ENCODE assay signal across 10 cellular contexts in the genomic region with DNA sequence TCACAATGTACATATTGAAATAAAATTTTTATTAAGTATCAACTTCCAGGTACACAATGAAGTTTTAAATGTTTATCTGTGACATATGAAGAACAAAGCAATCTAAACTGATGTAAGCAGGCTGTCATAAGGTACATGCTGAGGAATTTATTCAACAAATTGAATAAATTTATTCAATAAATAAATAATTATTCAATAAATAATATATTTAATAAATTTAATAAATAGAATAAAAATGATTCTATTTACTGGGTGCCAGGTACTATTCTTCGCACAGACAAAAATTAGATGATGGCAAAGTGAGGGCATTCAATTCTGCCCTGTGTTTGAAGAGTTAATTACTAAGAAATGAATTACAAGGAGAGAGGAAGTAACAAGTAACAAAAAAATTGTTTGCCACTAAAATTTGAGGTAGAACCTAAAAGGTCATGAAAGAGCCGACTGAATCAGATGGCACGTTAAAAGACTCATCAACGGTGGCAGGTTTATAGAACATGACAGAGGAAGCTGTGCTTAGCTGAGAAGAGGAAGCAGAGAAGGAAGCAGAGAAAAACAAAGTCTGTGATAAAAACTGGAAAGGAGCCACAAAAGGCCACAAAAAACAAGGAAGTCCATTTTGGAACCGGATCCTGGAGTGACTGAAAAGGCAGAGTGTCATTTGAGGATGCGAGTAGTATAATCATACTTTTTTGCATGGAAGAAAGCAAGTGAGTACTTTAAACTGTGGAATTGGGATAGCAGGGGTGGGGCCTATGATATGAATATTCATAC. TPM values are rescaled to one million over a fixed set of nuclear protein-coding genes. Genes with fewer than 3 reads are reported as not detected.
DNase-seq lines count a peak whose midpoint lies in the region; ATAC-seq and TF ChIP-seq lines count a peak whose summit lies in the region.
"Had no signal": no experiment of that assay in that cellular context is flagged by ENCODE, and none has a peak within 500 bp of the region (broad histone marks: within the 10 kb centered on the region; RNA-seq: fewer than 3 reads in every experiment).

No MANE protein-coding gene starts in this region.

- peak overlapping the region; percentile 67 for H3K4me3 Mint-ChIP-seq in activated T-cell treated with anti-CD3 and anti-CD28 coated beads, Interleukin-2, amount 50 U/mL, for 4 hours
- H3K4me3 Mint-ChIP-seq in effector memory CD8-positive, alpha-beta T cell: peak overlapping the region; percentile 93 to 98
- H3K4me3 Mint-ChIP-seq in stimulated activated effector memory CD8-positive, alpha-beta T cell treated with anti-CD3 and anti-CD28 coated beads, Interleukin-12 subunit alpha, Interleukin-12 subunit beta, amount 100 ng/mL, for 72 hours: peak overlapping the region; percentile 96

- ATAC-seq in activated T-cell treated with anti-CD3 and anti-CD28 coated beads, Interleukin-2, amount 50 U/mL, for 4 hours: peak; percentile 24 to 30
- ATAC-seq in effector memory CD8-positive, alpha-beta T cell (replicated peaks): peak; percentile 23
- peak; percentile 60 for ATAC-seq in stimulated activated effector memory CD8-positive, alpha-beta T cell treated with anti-CD3 and anti-CD28 coated beads, Interleukin-12 subunit alpha, Interleukin-12 subunit beta, amount 100 ng/mL, for 72 hours
- ATAC-seq: left lung had no signal

- BruUV-seq in OCI-LY7 (replicated peaks; lab: Mats Ljungman, UMichigan): no TSS peak

- H3K36me3 Mint-ChIP-seq in activated T-cell treated with anti-CD3 and anti-CD28 coated beads, Interleukin-2, amount 50 U/mL, for 4 hours (ENCODE audit: insufficient read depth): no peaks in the 10 kb centered on the region
- H3K36me3 Mint-ChIP-seq in effector memory CD8-positive, alpha-beta T cell (ENCODE audit: insufficient read depth): peaks cover 12% of the 10 kb centered on the region
- peaks cover 19% of the 10 kb centered on the region for H3K36me3 Mint-ChIP-seq in stimulated activated effector memory CD8-positive, alpha-beta T cell treated with anti-CD3 and anti-CD28 coated beads, Interleukin-12 subunit alpha, Interleukin-12 subunit beta, amount 100 ng/mL, for 72 hours

- H3K9me3 Mint-ChIP-seq in activated T-cell treated with anti-CD3 and anti-CD28 coated beads, Interleukin-2, amount 50 U/mL, for 4 hours: no peaks in the 10 kb centered on the region
- H3K9me3 Mint-ChIP-seq in effector memory CD8-positive, alpha-beta T cell: no peaks in the 10 kb centered on the region
- H3K9me3 Mint-ChIP-seq in stimulated activated effector memory CD8-positive, alpha-beta T cell treated with anti-CD3 and anti-CD28 coated beads, Interleukin-12 subunit alpha, Interleukin-12 subunit beta, amount 100 ng/mL, for 72 hours: no peaks in the 10 kb centered on the region

- intact Hi-C loops in OCI-LY7 (cut with micrococcal nuclease; ENCODE audit: unreplicated experiment): loop anchor here (2.0 kb wide), 1 partner anchor 77 kb away; no protein-coding TSS in a partner anchor

- peak overlapping the region; percentile 41 to 100 for H3K27ac Mint-ChIP-seq in effector memory CD8-positive, alpha-beta T cell
- peak overlapping the region; percentile 99 for H3K27ac Mint-ChIP-seq in stimulated activated effector memory CD8-positive, alpha-beta T cell treated with anti-CD3 and anti-CD28 coated beads, Interleukin-12 subunit alpha, Interleukin-12 subunit beta, amount 100 ng/mL, for 72 hours

- no peaks in the 10 kb centered on the region for H3K9me2 ChIP-seq in OCI-LY7 (ENCODE audit: insufficient read depth, low read length)

- H3K4me1 Mint-ChIP-seq in activated T-cell treated with anti-CD3 and anti-CD28 coated beads, Interleukin-2, amount 50 U/mL, for 4 hours (ENCODE audit: low read depth): peaks cover 49% of the 10 kb centered on the region
- peaks cover 42 to 50% of the 10 kb centered on the region in 2 donors for H3K4me1 Mint-ChIP-seq in effector memory CD8-positive, alpha-beta T cell (ENCODE audit: low read depth in 2 of 2)
- H3K4me1 Mint-ChIP-seq in stimulated activated effector memory CD8-positive, alpha-beta T cell treated with anti-CD3 and anti-CD28 coated beads, Interleukin-12 subunit alpha, Interleukin-12 subunit beta, amount 100 ng/mL, for 72 hours: peaks cover 47% of the 10 kb centered on the region

- peak overlapping the region; percentile 39 for H3K4me3 ChIP-seq in OCI-LY7 (ENCODE audit: low read depth, low read length, poor library complexity, severe bottlenecking)
- H3K4me3 ChIP-seq: left lung had no signal

- H4K20me1 ChIP-seq in OCI-LY7 (ENCODE audit: insufficient read depth, low read length): no peaks in the 10 kb centered on the region; the same call in 1 of the 2 replicates

- H3K27me3 Mint-ChIP-seq in activated T-cell treated with anti-CD3 and anti-CD28 coated beads, Interleukin-2, amount 50 U/mL, for 4 hours (ENCODE audit: low read depth): no peaks in the 10 kb centered on the region
- no peaks in the 10 kb centered on the region for H3K27me3 Mint-ChIP-seq in effector memory CD8-positive, alpha-beta T cell

- POLR2A ChIA-PET in OCI-LY7 (lab: Charles Lee): interaction anchor here (0.5 to 0.8 kb wide), 2 partner anchors 11 to 1437 kb away, joined by 3 read pairs; no protein-coding TSS in a partner anchor

- H2AFZ ChIP-seq in OCI-LY7 (ENCODE audit: low read length): peak overlapping the region; percentile 66

- H3K9me3 ChIP-seq in OCI-LY7 (ENCODE audit: low read length): no peaks in the 10 kb centered on the region
- H3K9me3 ChIP-seq: left lung had no signal

- CTCF ChIA-PET in OCI-LY7 (lab: Charles Lee; ENCODE audit: unreplicated experiment): no interaction called here

- peak overlapping the region; percentile 44 for H3K27ac ChIP-seq in OCI-LY7 (ENCODE audit: low read depth, low read length, poor library complexity, severe bottlenecking)

- peak overlapping the region; percentile 99 for H3K4me2 ChIP-seq in OCI-LY7 (ENCODE audit: low read length)

- H3K4me1 ChIP-seq in OCI-LY7 (ENCODE audit: insufficient read depth, low read length, poor library complexity, severe bottlenecking): peaks cover 32% of the 10 kb centered on the region

- H3K79me2 ChIP-seq in OCI-LY7 (ENCODE audit: insufficient read depth, low read depth, low read length): peaks cover 25% of the 10 kb centered on the region; the same call in 1 of the 2 replicates

- peak; percentile 16 for DNase-seq in activated T-cell treated with anti-CD3 and anti-CD28 coated beads, Interleukin-2, amount 50 U/mL, for 4 hours
- DNase-seq in activated T-cell treated with anti-CD3 and anti-CD28 coated beads, Interleukin-2, amount 50 U/mL, for 1 hour: no peak
- DNase-seq in OCI-LY7 (ENCODE audit: low spot score) (peak; percentile 61), putamen (ENCODE audit: low spot score) (no peak), COR-L47 (lab: John Stamatoyannopoulos, UW) (no peak), SW480 (ENCODE audit: low spot score) (no peak)
- DNase-seq in effector memory CD8-positive, alpha-beta T cell: peak; percentile 8 to 37 (median 13)
- DNase-seq in stimulated activated effector memory CD8-positive, alpha-beta T cell treated with anti-CD3 and anti-CD28 coated beads, Interleukin-12 subunit alpha, Interleukin-12 subunit beta, amount 100 ng/mL, for 72 hours (ENCODE audit: low spot score in 2 of 2): no peak
- DNase-seq: H7, left lung had no signal

- H3K36me3 ChIP-seq in OCI-LY7 (ENCODE audit: insufficient read depth, low read length): no peaks in the 10 kb centered on the region
- H3K36me3 ChIP-seq: left lung had no signal

- TF ChIP-seq CTCF in OCI-LY7 (conservative IDR thresholded peaks at IDR 0.05; ENCODE audit: low read length): no peak

RNA-seq across cellular contexts. Expression of gene USP24, which starts 2.2 kb away (rescaled TPM):
- total RNA-seq in activated T-cell treated with anti-CD3 and anti-CD28 coated beads, Interleukin-2, amount 50 U/mL, for 4 hours: 10 to 100 TPM; 42.1 to 44.0 (median 43.9) TPM
- 35.1 and 42.5 TPM in 2 replicates for total RNA-seq in OCI-LY7 (2014; rRNA removed; shearing (Covaris generic))
- total RNA-seq in OCI-LY7 (2022): 46.3 and 49.1 TPM in 2 replicates

Comparison
In these comparisons a context has a peak if more than half of its experiments do, and no peak if none do; other contexts are left out.
1. DNase-seq: peak in activated T-cell treated with anti-CD3 and anti-CD28 coated beads, Interleukin-2, amount 50 U/mL, for 4 hours (single experiment), OCI-LY7 (single experiment) and effector memory CD8-positive, alpha-beta T cell (3 of 3); none in activated T-cell treated with anti-CD3 and anti-CD28 coated beads, Interleukin-2, amount 50 U/mL, for 1 hour (single experiment), stimulated activated effector memory CD8-positive, alpha-beta T cell treated with anti-CD3 and anti-CD28 coated beads, Interleukin-12 subunit alpha, Interleukin-12 subunit beta, amount 100 ng/mL, for 72 hours (0 of 2), putamen (single experiment), COR-L47 (single experiment) and SW480 (single experiment).
2. Peak in every context shown above with its lines, with median percentiles within 50 percentile points of each other: ATAC-seq and H3K4me3 Mint-ChIP-seq.